1 cellular context compared by ENCODE assay signal in the genomic region with DNA sequence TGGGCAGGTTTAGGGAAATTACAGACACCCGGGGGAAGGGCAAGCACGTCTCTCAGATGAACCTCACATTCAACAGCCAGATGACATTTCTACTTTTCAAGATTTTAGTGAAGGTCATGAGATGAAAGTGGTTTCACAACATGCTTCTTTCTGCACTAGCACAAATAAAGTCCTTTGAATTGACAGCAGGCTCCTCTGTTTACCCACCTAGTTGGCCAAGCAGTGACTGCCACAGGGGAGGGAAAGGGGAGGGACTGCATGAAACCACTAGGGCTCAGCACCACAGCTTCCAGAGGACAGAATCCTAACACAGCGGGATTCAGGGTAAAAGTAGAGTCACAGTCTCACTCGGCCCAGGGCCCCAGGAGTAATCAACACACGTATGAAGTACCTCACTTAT.
A peak's percentile ranks its signal among the peaks of the same experiment; 100 is the strongest.
TF ChIP-seq lines count a peak whose summit lies in the region.

No MANE protein-coding gene starts in this region.

TF ChIP-seq in HepG2, 621 proteins besides CTCF, POLR2A, EP300 and RAD21 (continued from another document and continues in another):
- TF ChIP-seq, protein P1, sequence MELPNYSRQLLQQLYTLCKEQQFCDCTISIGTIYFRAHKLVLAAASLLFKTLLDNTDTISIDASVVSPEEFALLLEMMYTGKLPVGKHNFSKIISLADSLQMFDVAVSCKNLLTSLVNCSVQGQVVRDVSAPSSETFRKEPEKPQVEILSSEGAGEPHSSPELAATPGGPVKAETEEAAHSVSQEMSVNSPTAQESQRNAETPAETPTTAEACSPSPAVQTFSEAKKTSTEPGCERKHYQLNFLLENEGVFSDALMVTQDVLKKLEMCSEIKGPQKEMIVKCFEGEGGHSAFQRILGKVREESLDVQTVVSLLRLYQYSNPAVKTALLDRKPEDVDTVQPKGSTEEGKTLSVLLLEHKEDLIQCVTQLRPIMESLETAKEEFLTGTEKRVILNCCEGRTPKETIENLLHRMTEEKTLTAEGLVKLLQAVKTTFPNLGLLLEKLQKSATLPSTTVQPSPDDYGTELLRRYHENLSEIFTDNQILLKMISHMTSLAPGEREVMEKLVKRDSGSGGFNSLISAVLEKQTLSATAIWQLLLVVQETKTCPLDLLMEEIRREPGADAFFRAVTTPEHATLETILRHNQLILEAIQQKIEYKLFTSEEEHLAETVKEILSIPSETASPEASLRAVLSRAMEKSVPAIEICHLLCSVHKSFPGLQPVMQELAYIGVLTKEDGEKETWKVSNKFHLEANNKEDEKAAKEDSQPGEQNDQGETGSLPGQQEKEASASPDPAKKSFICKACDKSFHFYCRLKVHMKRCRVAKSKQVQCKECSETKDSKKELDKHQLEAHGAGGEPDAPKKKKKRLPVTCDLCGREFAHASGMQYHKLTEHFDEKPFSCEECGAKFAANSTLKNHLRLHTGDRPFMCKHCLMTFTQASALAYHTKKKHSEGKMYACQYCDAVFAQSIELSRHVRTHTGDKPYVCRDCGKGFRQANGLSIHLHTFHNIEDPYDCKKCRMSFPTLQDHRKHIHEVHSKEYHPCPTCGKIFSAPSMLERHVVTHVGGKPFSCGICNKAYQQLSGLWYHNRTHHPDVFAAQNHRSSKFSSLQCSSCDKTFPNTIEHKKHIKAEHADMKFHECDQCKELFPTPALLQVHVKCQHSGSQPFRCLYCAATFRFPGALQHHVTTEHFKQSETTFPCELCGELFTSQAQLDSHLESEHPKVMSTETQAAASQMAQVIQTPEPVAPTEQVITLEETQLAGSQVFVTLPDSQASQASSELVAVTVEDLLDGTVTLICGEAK (IDR thresholded peaks at IDR 0.05): no peak
- TF ChIP-seq, protein P1 (CRISPR knock-in tag; IDR thresholded peaks at IDR 0.05): peak; percentile 49; the same call in 1 of the 2 replicates
- TF ChIP-seq GPBP1L1 (CRISPR knock-in tag; IDR thresholded peaks at IDR 0.05) (no peak), ZFP1 (CRISPR knock-in tag; IDR thresholded peaks at IDR 0.05) (no peak), ZNF180 (CRISPR knock-in tag; IDR thresholded peaks at IDR 0.05; ENCODE audit: borderline replicate concordance, low read depth) (no peak), TEAD2 (CRISPR knock-in tag; IDR thresholded peaks at IDR 0.05) (no peak), IRF1 (CRISPR knock-in tag; IDR thresholded peaks at IDR 0.05; ENCODE audit: low read depth) (no peak), NCOA2 (CRISPR knock-in tag; IDR thresholded peaks at IDR 0.05) (no peak), ELF3 (CRISPR knock-in tag; IDR thresholded peaks at IDR 0.05) (no peak), ATM (IDR thresholded peaks at IDR 0.05; ENCODE audit: borderline replicate concordance) (no peak), EHMT2 (IDR thresholded peaks at IDR 0.05; ENCODE audit: borderline replicate concordance, low read depth, low read length) (no peak), FOXP1 (IDR thresholded peaks at IDR 0.05) (no peak), FOXP1 (CRISPR knock-in tag; IDR thresholded peaks at IDR 0.05) (0 out of 2 replicates have a peak, but pooled peaks have one; percentile 11), NAIF1 (CRISPR knock-in tag; IDR thresholded peaks at IDR 0.05; ENCODE audit: borderline replicate concordance) (no peak), FOXA3 (CRISPR knock-in tag; IDR thresholded peaks at IDR 0.05) (peak; percentile 58), NR2C2 (CRISPR knock-in tag; IDR thresholded peaks at IDR 0.05; ENCODE audit: borderline replicate concordance) (no peak), SP5 (CRISPR knock-in tag; IDR thresholded peaks at IDR 0.05; ENCODE audit: borderline replicate concordance, low read depth) (peak; percentile 55; the same call in 1 of the 2 replicates), ZNF546 (CRISPR knock-in tag; conservative IDR thresholded peaks at IDR 0.05) (no peak), MAF1 (CRISPR knock-in tag; IDR thresholded peaks at IDR 0.05; ENCODE audit: borderline replicate concordance) (no peak), ZNF30 (CRISPR knock-in tag; IDR thresholded peaks at IDR 0.05) (no peak), PBX2 (CRISPR knock-in tag; IDR thresholded peaks at IDR 0.05) (no peak), ZNF773 (CRISPR knock-in tag; IDR thresholded peaks at IDR 0.05; ENCODE audit: borderline replicate concordance) (no peak), FOSL2 (CRISPR knock-in tag; IDR thresholded peaks at IDR 0.05) (0 out of 2 replicates have a peak, but pooled peaks have one; percentile 11), ESRRA (CRISPR knock-in tag; IDR thresholded peaks at IDR 0.05; ENCODE audit: low read depth) (peak; percentile 47; the same call in 1 of the 2 replicates), ZNF619 (CRISPR knock-in tag; IDR thresholded peaks at IDR 0.05) (no peak), ZNF883 (CRISPR knock-in tag; IDR thresholded peaks at IDR 0.05; ENCODE audit: not compliant biosample characterization) (no peak), SP4 (CRISPR knock-in tag; IDR thresholded peaks at IDR 0.05) (no peak), HOXA3 (CRISPR knock-in tag; IDR thresholded peaks at IDR 0.05) (no peak), ZFAT (CRISPR knock-in tag; conservative IDR thresholded peaks at IDR 0.05) (no peak), ZNF367 (CRISPR knock-in tag; IDR thresholded peaks at IDR 0.05; ENCODE audit: borderline replicate concordance) (no peak), ZNF660 (CRISPR knock-in tag; IDR thresholded peaks at IDR 0.05; ENCODE audit: borderline replicate concordance, low read depth) (no peak), NPAS2 (CRISPR knock-in tag; IDR thresholded peaks at IDR 0.05; ENCODE audit: borderline replicate concordance) (no peak), SRY (CRISPR knock-in tag; IDR thresholded peaks at IDR 0.05) (no peak), ZNF878 (CRISPR knock-in tag; IDR thresholded peaks at IDR 0.05) (no peak)
- TF ChIP-seq, protein P2, sequence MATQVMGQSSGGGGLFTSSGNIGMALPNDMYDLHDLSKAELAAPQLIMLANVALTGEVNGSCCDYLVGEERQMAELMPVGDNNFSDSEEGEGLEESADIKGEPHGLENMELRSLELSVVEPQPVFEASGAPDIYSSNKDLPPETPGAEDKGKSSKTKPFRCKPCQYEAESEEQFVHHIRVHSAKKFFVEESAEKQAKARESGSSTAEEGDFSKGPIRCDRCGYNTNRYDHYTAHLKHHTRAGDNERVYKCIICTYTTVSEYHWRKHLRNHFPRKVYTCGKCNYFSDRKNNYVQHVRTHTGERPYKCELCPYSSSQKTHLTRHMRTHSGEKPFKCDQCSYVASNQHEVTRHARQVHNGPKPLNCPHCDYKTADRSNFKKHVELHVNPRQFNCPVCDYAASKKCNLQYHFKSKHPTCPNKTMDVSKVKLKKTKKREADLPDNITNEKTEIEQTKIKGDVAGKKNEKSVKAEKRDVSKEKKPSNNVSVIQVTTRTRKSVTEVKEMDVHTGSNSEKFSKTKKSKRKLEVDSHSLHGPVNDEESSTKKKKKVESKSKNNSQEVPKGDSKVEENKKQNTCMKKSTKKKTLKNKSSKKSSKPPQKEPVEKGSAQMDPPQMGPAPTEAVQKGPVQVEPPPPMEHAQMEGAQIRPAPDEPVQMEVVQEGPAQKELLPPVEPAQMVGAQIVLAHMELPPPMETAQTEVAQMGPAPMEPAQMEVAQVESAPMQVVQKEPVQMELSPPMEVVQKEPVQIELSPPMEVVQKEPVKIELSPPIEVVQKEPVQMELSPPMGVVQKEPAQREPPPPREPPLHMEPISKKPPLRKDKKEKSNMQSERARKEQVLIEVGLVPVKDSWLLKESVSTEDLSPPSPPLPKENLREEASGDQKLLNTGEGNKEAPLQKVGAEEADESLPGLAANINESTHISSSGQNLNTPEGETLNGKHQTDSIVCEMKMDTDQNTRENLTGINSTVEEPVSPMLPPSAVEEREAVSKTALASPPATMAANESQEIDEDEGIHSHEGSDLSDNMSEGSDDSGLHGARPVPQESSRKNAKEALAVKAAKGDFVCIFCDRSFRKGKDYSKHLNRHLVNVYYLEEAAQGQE (IDR thresholded peaks at IDR 0.05; ENCODE audit: borderline replicate concordance in 1 of 2, low read depth in 1 of 2, low read length in 2 of 2): no peak
- TF ChIP-seq, protein P3, sequence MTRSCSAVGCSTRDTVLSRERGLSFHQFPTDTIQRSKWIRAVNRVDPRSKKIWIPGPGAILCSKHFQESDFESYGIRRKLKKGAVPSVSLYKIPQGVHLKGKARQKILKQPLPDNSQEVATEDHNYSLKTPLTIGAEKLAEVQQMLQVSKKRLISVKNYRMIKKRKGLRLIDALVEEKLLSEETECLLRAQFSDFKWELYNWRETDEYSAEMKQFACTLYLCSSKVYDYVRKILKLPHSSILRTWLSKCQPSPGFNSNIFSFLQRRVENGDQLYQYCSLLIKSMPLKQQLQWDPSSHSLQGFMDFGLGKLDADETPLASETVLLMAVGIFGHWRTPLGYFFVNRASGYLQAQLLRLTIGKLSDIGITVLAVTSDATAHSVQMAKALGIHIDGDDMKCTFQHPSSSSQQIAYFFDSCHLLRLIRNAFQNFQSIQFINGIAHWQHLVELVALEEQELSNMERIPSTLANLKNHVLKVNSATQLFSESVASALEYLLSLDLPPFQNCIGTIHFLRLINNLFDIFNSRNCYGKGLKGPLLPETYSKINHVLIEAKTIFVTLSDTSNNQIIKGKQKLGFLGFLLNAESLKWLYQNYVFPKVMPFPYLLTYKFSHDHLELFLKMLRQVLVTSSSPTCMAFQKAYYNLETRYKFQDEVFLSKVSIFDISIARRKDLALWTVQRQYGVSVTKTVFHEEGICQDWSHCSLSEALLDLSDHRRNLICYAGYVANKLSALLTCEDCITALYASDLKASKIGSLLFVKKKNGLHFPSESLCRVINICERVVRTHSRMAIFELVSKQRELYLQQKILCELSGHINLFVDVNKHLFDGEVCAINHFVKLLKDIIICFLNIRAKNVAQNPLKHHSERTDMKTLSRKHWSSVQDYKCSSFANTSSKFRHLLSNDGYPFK (CRISPR knock-in tag; IDR thresholded peaks at IDR 0.05; ENCODE audit: borderline replicate concordance): no peak
- TF ChIP-seq, protein P4, sequence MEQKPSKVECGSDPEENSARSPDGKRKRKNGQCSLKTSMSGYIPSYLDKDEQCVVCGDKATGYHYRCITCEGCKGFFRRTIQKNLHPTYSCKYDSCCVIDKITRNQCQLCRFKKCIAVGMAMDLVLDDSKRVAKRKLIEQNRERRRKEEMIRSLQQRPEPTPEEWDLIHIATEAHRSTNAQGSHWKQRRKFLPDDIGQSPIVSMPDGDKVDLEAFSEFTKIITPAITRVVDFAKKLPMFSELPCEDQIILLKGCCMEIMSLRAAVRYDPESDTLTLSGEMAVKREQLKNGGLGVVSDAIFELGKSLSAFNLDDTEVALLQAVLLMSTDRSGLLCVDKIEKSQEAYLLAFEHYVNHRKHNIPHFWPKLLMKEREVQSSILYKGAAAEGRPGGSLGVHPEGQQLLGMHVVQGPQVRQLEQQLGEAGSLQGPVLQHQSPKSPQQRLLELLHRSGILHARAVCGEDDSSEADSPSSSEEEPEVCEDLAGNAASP (CRISPR knock-in tag; IDR thresholded peaks at IDR 0.05; ENCODE audit: borderline replicate concordance): no peak
- TF ChIP-seq, protein P5, sequence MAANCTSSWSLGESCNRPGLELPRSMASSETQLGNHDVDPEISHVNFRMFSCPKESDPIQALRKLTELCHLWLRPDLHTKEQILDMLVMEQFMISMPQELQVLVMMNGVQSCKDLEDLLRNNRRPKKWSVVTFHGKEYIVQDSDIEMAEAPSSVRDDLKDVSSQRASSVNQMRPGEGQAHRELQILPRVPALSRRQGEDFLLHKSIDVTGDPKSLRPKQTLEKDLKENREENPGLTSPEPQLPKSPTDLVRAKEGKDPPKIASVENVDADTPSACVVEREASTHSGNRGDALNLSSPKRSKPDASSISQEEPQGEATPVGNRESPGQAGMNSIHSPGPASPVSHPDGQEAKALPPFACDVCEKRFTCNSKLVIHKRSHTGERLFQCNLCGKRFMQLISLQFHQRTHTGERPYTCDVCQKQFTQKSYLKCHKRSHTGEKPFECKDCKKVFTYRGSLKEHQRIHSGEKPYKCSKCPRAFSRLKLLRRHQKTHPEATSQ (CRISPR knock-in tag; IDR thresholded peaks at IDR 0.05; ENCODE audit: borderline replicate concordance): no peak
